Comparison of ENCODE assay signal across 2 cellular contexts in the genomic region with DNA sequence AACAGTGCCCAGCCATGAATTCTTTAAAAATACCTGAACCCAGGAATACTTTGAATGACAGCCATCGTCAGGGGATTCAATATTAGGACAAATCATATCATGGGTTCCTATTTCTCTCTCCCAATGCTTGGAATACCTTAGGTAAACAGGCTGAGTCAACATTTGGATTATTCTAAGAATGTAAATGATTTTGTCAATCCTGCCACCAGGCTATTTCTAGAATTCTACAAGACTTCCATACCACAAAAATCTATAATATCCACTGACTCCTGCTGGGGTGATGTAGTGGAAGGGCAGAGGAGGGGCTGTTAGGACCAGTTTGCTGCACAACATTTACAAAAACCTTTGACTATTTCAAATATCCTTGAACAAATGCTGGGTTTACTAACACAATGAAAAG.
TF ChIP-seq lines count a peak whose summit lies in the region.

No MANE protein-coding gene starts in this region.

TF ChIP-seq in SK-N-SH treated with all-trans-retinoic acid at 6 μM for 48 hours, 23 proteins besides CTCF, POLR2A, EP300 and RAD21 (continued from another document):
- TF ChIP-seq POU6F1 (CRISPR knock-in tag; IDR thresholded peaks at IDR 0.05; ENCODE audit: borderline replicate concordance, low read depth) (no peak), TCF4 (CRISPR knock-in tag; IDR thresholded peaks at IDR 0.05; ENCODE audit: borderline replicate concordance) (no peak), ZC3H10 (CRISPR knock-in tag; IDR thresholded peaks at IDR 0.05) (no peak), ESRRG (CRISPR knock-in tag; IDR thresholded peaks at IDR 0.05) (no peak), TOX (CRISPR knock-in tag; IDR thresholded peaks at IDR 0.05; ENCODE audit: borderline replicate concordance) (no peak), GLIS3 (CRISPR knock-in tag; IDR thresholded peaks at IDR 0.05) (no peak)
- TF ChIP-seq, protein P1, sequence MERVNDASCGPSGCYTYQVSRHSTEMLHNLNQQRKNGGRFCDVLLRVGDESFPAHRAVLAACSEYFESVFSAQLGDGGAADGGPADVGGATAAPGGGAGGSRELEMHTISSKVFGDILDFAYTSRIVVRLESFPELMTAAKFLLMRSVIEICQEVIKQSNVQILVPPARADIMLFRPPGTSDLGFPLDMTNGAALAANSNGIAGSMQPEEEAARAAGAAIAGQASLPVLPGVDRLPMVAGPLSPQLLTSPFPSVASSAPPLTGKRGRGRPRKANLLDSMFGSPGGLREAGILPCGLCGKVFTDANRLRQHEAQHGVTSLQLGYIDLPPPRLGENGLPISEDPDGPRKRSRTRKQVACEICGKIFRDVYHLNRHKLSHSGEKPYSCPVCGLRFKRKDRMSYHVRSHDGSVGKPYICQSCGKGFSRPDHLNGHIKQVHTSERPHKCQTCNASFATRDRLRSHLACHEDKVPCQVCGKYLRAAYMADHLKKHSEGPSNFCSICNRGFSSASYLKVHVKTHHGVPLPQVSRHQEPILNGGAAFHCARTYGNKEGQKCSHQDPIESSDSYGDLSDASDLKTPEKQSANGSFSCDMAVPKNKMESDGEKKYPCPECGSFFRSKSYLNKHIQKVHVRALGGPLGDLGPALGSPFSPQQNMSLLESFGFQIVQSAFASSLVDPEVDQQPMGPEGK (CRISPR knock-in tag; IDR thresholded peaks at IDR 0.05; ENCODE audit: borderline replicate concordance), result no peak
- TF ChIP-seq, protein P2, sequence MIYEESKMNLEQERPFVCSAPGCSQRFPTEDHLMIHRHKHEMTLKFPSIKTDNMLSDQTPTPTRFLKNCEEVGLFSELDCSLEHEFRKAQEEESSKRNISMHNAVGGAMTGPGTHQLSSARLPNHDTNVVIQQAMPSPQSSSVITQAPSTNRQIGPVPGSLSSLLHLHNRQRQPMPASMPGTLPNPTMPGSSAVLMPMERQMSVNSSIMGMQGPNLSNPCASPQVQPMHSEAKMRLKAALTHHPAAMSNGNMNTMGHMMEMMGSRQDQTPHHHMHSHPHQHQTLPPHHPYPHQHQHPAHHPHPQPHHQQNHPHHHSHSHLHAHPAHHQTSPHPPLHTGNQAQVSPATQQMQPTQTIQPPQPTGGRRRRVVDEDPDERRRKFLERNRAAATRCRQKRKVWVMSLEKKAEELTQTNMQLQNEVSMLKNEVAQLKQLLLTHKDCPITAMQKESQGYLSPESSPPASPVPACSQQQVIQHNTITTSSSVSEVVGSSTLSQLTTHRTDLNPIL (CRISPR knock-in tag; IDR thresholded peaks at IDR 0.05; ENCODE audit: low read depth), result no peak
TF ChIP-seq in SK-N-SH treated with all-trans-retinoic acid at 6 μM for 48 hours: peak in this region for 0.

TF ChIP-seq in SK-N-SH, 30 proteins besides CTCF, POLR2A, EP300 and RAD21 (continued from another document):
- no peak for TF ChIP-seq TCF12 (IDR thresholded peaks at IDR 0.05)
